ENCODE assay signal across 1 cellular context in genomic region chr16:3578610-3579551, GRCh38.
TF ChIP-seq lines count a peak whose summit lies in the region.

No MANE protein-coding gene starts in this region.

TF ChIP-seq in WTC11, 78 proteins besides CTCF, POLR2A, EP300 and RAD21 (continued from another document):
- TF ChIP-seq, protein P1, sequence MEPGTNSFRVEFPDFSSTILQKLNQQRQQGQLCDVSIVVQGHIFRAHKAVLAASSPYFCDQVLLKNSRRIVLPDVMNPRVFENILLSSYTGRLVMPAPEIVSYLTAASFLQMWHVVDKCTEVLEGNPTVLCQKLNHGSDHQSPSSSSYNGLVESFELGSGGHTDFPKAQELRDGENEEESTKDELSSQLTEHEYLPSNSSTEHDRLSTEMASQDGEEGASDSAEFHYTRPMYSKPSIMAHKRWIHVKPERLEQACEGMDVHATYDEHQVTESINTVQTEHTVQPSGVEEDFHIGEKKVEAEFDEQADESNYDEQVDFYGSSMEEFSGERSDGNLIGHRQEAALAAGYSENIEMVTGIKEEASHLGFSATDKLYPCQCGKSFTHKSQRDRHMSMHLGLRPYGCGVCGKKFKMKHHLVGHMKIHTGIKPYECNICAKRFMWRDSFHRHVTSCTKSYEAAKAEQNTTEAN (CRISPR knock-in tag; IDR thresholded peaks at IDR 0.05), result no peak
- no peak for TF ChIP-seq ATF1 (CRISPR knock-in tag; IDR thresholded peaks at IDR 0.05)
- TF ChIP-seq ATF3 (CRISPR knock-in tag; conservative IDR thresholded peaks at IDR 0.05), result no peak
- no peak for TF ChIP-seq OVOL2 (CRISPR knock-in tag; IDR thresholded peaks at IDR 0.05; ENCODE audit: borderline replicate concordance)
- TF ChIP-seq, protein P2, sequence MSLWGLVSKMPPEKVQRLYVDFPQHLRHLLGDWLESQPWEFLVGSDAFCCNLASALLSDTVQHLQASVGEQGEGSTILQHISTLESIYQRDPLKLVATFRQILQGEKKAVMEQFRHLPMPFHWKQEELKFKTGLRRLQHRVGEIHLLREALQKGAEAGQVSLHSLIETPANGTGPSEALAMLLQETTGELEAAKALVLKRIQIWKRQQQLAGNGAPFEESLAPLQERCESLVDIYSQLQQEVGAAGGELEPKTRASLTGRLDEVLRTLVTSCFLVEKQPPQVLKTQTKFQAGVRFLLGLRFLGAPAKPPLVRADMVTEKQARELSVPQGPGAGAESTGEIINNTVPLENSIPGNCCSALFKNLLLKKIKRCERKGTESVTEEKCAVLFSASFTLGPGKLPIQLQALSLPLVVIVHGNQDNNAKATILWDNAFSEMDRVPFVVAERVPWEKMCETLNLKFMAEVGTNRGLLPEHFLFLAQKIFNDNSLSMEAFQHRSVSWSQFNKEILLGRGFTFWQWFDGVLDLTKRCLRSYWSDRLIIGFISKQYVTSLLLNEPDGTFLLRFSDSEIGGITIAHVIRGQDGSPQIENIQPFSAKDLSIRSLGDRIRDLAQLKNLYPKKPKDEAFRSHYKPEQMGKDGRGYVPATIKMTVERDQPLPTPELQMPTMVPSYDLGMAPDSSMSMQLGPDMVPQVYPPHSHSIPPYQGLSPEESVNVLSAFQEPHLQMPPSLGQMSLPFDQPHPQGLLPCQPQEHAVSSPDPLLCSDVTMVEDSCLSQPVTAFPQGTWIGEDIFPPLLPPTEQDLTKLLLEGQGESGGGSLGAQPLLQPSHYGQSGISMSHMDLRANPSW (CRISPR knock-in tag; conservative IDR thresholded peaks at IDR 0.05; ENCODE audit: low read depth), result no peak
- TF ChIP-seq, protein P3, sequence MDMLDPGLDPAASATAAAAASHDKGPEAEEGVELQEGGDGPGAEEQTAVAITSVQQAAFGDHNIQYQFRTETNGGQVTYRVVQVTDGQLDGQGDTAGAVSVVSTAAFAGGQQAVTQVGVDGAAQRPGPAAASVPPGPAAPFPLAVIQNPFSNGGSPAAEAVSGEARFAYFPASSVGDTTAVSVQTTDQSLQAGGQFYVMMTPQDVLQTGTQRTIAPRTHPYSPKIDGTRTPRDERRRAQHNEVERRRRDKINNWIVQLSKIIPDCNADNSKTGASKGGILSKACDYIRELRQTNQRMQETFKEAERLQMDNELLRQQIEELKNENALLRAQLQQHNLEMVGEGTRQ (CRISPR knock-in tag; IDR thresholded peaks at IDR 0.05), result no peak
